ENCODE assay signal across 11 cellular contexts in the genomic region with DNA sequence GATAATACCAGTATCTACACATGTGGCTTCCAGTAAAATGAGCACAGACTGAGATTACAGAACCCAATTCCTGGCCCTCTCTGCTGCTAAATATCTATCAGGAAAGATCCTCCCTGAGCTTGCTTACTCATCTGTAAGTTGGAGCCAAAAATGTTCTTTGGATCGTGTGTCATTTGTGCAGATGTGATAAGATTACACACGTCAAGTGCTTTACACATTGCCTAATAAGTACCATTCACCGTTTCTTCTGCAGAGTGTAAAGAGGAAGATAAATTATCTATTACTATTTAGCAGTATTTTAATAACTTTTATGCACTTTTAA. TPM values are rescaled to one million over a fixed set of nuclear protein-coding genes. Genes with fewer than 3 reads are reported as not detected.
DNase-seq lines count a peak whose midpoint lies in the region; ATAC-seq, FAIRE-seq and TF ChIP-seq lines count a peak whose summit lies in the region.
"Had no signal": no experiment of that assay in that cellular context is flagged by ENCODE, and none has a peak within 500 bp of the region (broad histone marks: within the 10 kb centered on the region; RNA-seq: fewer than 3 reads in every experiment).

No MANE protein-coding gene starts in this region.

- H3K4me1 ChIP-seq in K562 (replicated peaks in 1 of 2; ENCODE audit: control insufficient read depth in 2 of 2, insufficient read depth in 2 of 2, low read length in 2 of 2) (peaks cover 6 to 27% of the 10 kb centered on the region in 2 experiments; a peak in 4 of 5 replicates), keratinocyte (ENCODE audit: control insufficient read depth, extremely low read depth, insufficient read depth, low read length) (peaks cover 64% of the 10 kb centered on the region)

- TF ChIP-seq RAD21 in K562 (CRISPR knock-in tag; conservative IDR thresholded peaks at IDR 0.05 in 1 of 2, IDR thresholded peaks at IDR 0.05 in 1 of 2) = no peak

- H3K9me3 ChIP-seq in K562 (replicated peaks; ENCODE audit: control insufficient read depth, insufficient read depth, low read depth, low read length) = no peaks in the 10 kb centered on the region
- no peaks in the 10 kb centered on the region for H3K9me3 ChIP-seq in keratinocyte (ENCODE audit: control insufficient read depth, low read depth, low read length)

- H3K4me3 ChIP-seq in K562 (no peak overlapping the region), keratinocyte (ENCODE audit: control insufficient read depth in 2 of 3, extremely low read depth in 1 of 3, insufficient read depth in 2 of 3, low read depth in 1 of 3, low read length in 3 of 3) (peak overlapping the region in 2 of 3 experiments; percentile 15 to 50), coronary artery (no peak overlapping the region)

- POLR2A ChIA-PET in K562 (lab: Yijun Ruan, JAX) (interaction anchor here (2.4 kb wide), 1 partner anchor 105 kb away, joined by 9 read pairs; no protein-coding TSS in a partner anchor), HEK293T (lab: Yijun Ruan, JAX) (no interaction called here)

- H3K9ac ChIP-seq in K562 (ENCODE audit: insufficient read depth in 1 of 2, low read depth in 2 of 2, low read length in 2 of 2) (peak overlapping the region in 1 of 2 experiments; percentile 54; a peak in 1 of 4 replicates), keratinocyte (ENCODE audit: control insufficient read depth, extremely low read depth, insufficient read depth, low read length) (peak overlapping the region; percentile 73)

- DNase-seq in AG08396 (ENCODE audit: low spot score) (peak; percentile 29), HTR-8/SVneo (ENCODE audit: insufficient read length, low spot score) (peak; percentile 28), K562 (ENCODE audit: extremely low read depth in 1 of 4, low spot score in 3 of 4) (peak in 1 of 4 experiments; percentile 58), keratinocyte (ENCODE audit: low read depth, low spot score) (no peak), midbrain (lab: John Stamatoyannopoulos, UW) (no peak), HEK293T (ENCODE audit: extremely low spot score) (no peak), coronary artery (ENCODE audit: low spot score) (no peak), GDM1 (lab: John Stamatoyannopoulos, UW) (no peak)
- DNase-seq: activated effector memory CD4-positive, alpha-beta T cell treated with Interleukin-2 at 50 U/mL for 16 hours; stimulated activated CD4-positive, alpha-beta T cell treated with anti-CD3 and anti-CD28 coated beads, Interleukin-2, amount 100 ng/mL, for 24 hours; stimulated activated naive CD8-positive, alpha-beta T cell treated with anti-CD3 and anti-CD28 coated beads, Interleukin-15, amount 100 ng/mL, for 72 hours had no signal

- H3K27me3 ChIP-seq in K562 (ENCODE audit: control insufficient read depth in 2 of 2, insufficient read depth in 2 of 2, low read length in 2 of 2) (no peaks in the 10 kb centered on the region), keratinocyte (ENCODE audit: control insufficient read depth, extremely low read depth, insufficient read depth, low read length) (no peaks in the 10 kb centered on the region)

- no peaks in the 10 kb centered on the region for H3K36me3 ChIP-seq in K562 (ENCODE audit: control insufficient read depth, insufficient read depth, low read length)
- H3K36me3 ChIP-seq in keratinocyte (ENCODE audit: control insufficient read depth in 2 of 2, extremely low read depth in 1 of 2, insufficient read depth in 2 of 2, low read length in 2 of 2) = no peaks in the 10 kb centered on the region

- TF ChIP-seq EP300 in K562 (IDR thresholded peaks at IDR 0.05; ENCODE audit: low read length) = peak; percentile 43; the same call in 1 of the 2 replicates

- H3K9me1 ChIP-seq in K562 (ENCODE audit: control insufficient read depth, insufficient read depth, low read length) (no peaks in the 10 kb centered on the region), keratinocyte (ENCODE audit: control insufficient read depth, extremely low read depth, insufficient read depth, low read length) (no peaks in the 10 kb centered on the region)

- in situ Hi-C loops in K562 (cut with MboI) = loop anchor here (25.0 kb wide), 1 partner anchor 265 kb away; no protein-coding TSS in a partner anchor

- dilution Hi-C loops in keratinocyte (cut with MboI; ENCODE audit: extremely low pct_ligation_motif_present, low sequenced_read_pairs) = no loop called here

- WGBS in K562 (ENCODE audit: insufficient coverage, low coverage, missing lambda C conversion rate) = 0% methylated on average over 3 of the region's 3 CpGs

- H4K20me1 ChIP-seq in K562 (replicated peaks; ENCODE audit: control insufficient read depth, insufficient read depth, low read length) = no peaks in the 10 kb centered on the region
- no peaks in the 10 kb centered on the region for H4K20me1 ChIP-seq in keratinocyte (ENCODE audit: control insufficient read depth, extremely low read depth, insufficient read depth, low read length)

- TF ChIP-seq POLR2A in K562 (conservative IDR thresholded peaks at IDR 0.05) = no peak

- CTCF ChIA-PET in K562 (lab: Yijun Ruan, JAX; ENCODE audit: low intra/inter-chr PET ratio) = no interaction called here
- CTCF ChIA-PET in HEK293T (lab: Yijun Ruan, JAX) = interaction anchor here (10.6 kb wide), 1 partner anchor 104 kb away, joined by 92 read pairs; no protein-coding TSS in a partner anchor

- H3K27ac ChIP-seq in K562 (ENCODE audit: extremely low read depth, low read depth, low read length) (no peak overlapping the region), keratinocyte (ENCODE audit: control insufficient read depth, insufficient read depth, low read length) (peak overlapping the region; percentile 98), coronary artery (peak overlapping the region in 1 of 2 donors; percentile 48)

- ATAC-seq in K562 = no peak
- ATAC-seq: stimulated activated naive CD8-positive, alpha-beta T cell treated with anti-CD3 and anti-CD28 coated beads, Interleukin-15, amount 100 ng/mL, for 72 hours had no signal

- H3K4me2 ChIP-seq in K562 (ENCODE audit: insufficient read depth, low read length) (no peak overlapping the region), keratinocyte (ENCODE audit: control insufficient read depth, extremely low read depth, insufficient read depth, low read depth, low read length) (peak overlapping the region; percentile 80)

- TF ChIP-seq CTCF in K562 (IDR thresholded peaks at IDR 0.05 in 2 of 3, conservative IDR thresholded peaks at IDR 0.05 in 1 of 3; ENCODE audit: insufficient read depth in 2 of 3, low read depth in 1 of 3, low read length in 3 of 3) (no peak), keratinocyte (optimal IDR thresholded peaks at IDR 0.05 in 1 of 3, IDR thresholded peaks at IDR 0.05 in 1 of 3, conservative IDR thresholded peaks at IDR 0.05 in 1 of 3; ENCODE audit: extremely low read depth in 1 of 3, insufficient read depth in 2 of 3, low read length in 3 of 3) (no peak), coronary artery (IDR thresholded peaks at IDR 0.05) (no peak)

- FAIRE-seq in HTR-8/SVneo (lab: Jason Lieb, UNC) (no peak), K562 (lab: Jason Lieb, UNC) (no peak), keratinocyte (lab: Jason Lieb, UNC) (peak; percentile 86)

- H3K79me2 ChIP-seq in K562 (ENCODE audit: control insufficient read depth, insufficient read depth, low read length) (no peaks in the 10 kb centered on the region), keratinocyte (ENCODE audit: control insufficient read depth, insufficient read depth, low read length) (no peaks in the 10 kb centered on the region)

- H2AFZ ChIP-seq in K562 (ENCODE audit: low read depth, low read length) (no peak overlapping the region), keratinocyte (ENCODE audit: control insufficient read depth, low read length) (no peak overlapping the region)

- BruUV-seq in K562 (replicated peaks; lab: Mats Ljungman, UMichigan) = no TSS peak

- intact Hi-C loops in K562 (cut with micrococcal nuclease) = loop anchor here (5.0 kb wide), 1 partner anchor 320 kb away; no protein-coding TSS in a partner anchor

RNA-seq across cellular contexts. Expression of gene SLC20A1, which starts 23.2 kb away (rescaled TPM):
- total RNA-seq in K562 (2011; cell fraction: chromatin; rRNA removed; ENCODE audit: low replicate concordance) = 495 and 804 TPM in 2 replicates
- 263 and 289 TPM in 2 replicates for total RNA-seq in K562 (2011; cell fraction: nucleolus; rRNA removed)
- 478 and 674 TPM in 2 replicates for total RNA-seq in K562 (2011; cell fraction: nucleoplasm; rRNA removed)
- 64.7 and 66.0 TPM in 2 replicates for total RNA-seq in K562 (2014; rRNA removed)
- total RNA-seq in K562 (2014; rRNA removed; fragmentation: Illumina TruSeq; extraction: Trizol) = 95.1 and 111 TPM in 2 replicates
- 66.8 and 68.9 TPM in 2 replicates for total RNA-seq in K562 (2015; rRNA removed; fragmentation: Illumina TruSeq; extraction: Trizol)
- 123 and 136 TPM in 2 replicates for total RNA-seq in K562 (2021)
- polyA plus RNA-seq in K562 (2011; rRNA removed) = 101 and 150 TPM in 2 replicates
- polyA plus RNA-seq in K562 (2011; cell fraction: cytosol; rRNA removed) = 105 and 114 TPM in 2 replicates
- 166 and 277 TPM in 2 replicates for polyA plus RNA-seq in K562 (2011; cell fraction: nucleus; rRNA removed)
- 55.6 and 102 TPM in 2 replicates for polyA plus RNA-seq in K562 (2012)
- 85.8 and 87.8 TPM in 2 replicates for polyA plus RNA-seq in K562 (2014; fragmentation: Illumina TruSeq; extraction: Trizol)
- 10 to 100 TPM; 53.8 to 56.1 TPM for polyA plus RNA-seq in K562 (2014; fragmentation: Nextera tagmentation; extraction: Ambion mirVana)
- 74.7 and 77.3 TPM in 2 replicates for polyA plus RNA-seq in K562 (2014; rRNA removed)
- polyA minus RNA-seq in K562 (2011; rRNA and poly(A)+ RNA removed) = 151 and 243 TPM in 2 replicates
- polyA minus RNA-seq in K562 (2011; cell fraction: cytosol; rRNA and poly(A)+ RNA removed) = 79.2 and 124 TPM in 2 replicates
- polyA minus RNA-seq in K562 (2011; cell fraction: nucleus; rRNA and poly(A)+ RNA removed) = 120 and 135 TPM in 2 replicates
- polyA plus RNA-seq in keratinocyte = 148 to 415 TPM (median 265 TPM) in 3 replicates
- polyA plus RNA-seq in keratinocyte (2011; ENCODE audit: low read depth) = 105 TPM
- polyA plus RNA-seq in keratinocyte (2011; cell fraction: cytosol; rRNA removed) = 121 and 155 TPM in 2 replicates
- polyA plus RNA-seq in keratinocyte (2011; cell fraction: nucleus; rRNA removed) = 666 and 718 TPM in 2 replicates
- polyA plus RNA-seq in keratinocyte (2012; ENCODE audit: low replicate concordance) = 146 and 277 TPM in 2 replicates
- 165 to 429 TPM (median 221 TPM) in 3 replicates for polyA minus RNA-seq in keratinocyte
- 131 TPM for polyA minus RNA-seq in keratinocyte (2011; cell fraction: cytosol; rRNA and poly(A)+ RNA removed)
- polyA minus RNA-seq in keratinocyte (2011; cell fraction: nucleus; rRNA and poly(A)+ RNA removed) = 344 and 723 TPM in 2 replicates

RNA-seq across cellular contexts. Expression of gene CHCHD5, which starts 38.1 kb away (rescaled TPM):
- total RNA-seq in K562 (2011; cell fraction: chromatin; rRNA removed; ENCODE audit: low replicate concordance) = 7.9 and 16.5 TPM in 2 replicates
- total RNA-seq in K562 (2011; cell fraction: nucleolus; rRNA removed) = 11.1 and 12.7 TPM in 2 replicates
- total RNA-seq in K562 (2011; cell fraction: nucleoplasm; rRNA removed) = 13.7 and 16.6 TPM in 2 replicates
- total RNA-seq in K562 (2014; rRNA removed) (33.4 and 61.2 TPM in 2 replicates), K562 (2014; rRNA removed; fragmentation: Illumina TruSeq; extraction: Trizol) (5.7 and 7.4 TPM in 2 replicates), K562 (2015; rRNA removed; fragmentation: Illumina TruSeq; extraction: Trizol) (25.8 and 29.4 TPM in 2 replicates), K562 (2021) (42.9 and 55.3 TPM in 2 replicates)
- polyA plus RNA-seq in K562 (2011; rRNA removed) (16.4 and 21.9 TPM in 2 replicates), K562 (2014; fragmentation: Illumina TruSeq; extraction: Trizol) (21.0 and 45.8 TPM in 2 replicates), K562 (2014; fragmentation: Nextera tagmentation; extraction: Ambion mirVana) (10 to 100 TPM; 56.0 to 79.3 TPM), K562 (2014; rRNA removed) (42.4 and 61.3 TPM in 2 replicates), keratinocyte (17.6 to 30.1 TPM (median 17.9 TPM) in 3 replicates)
- polyA plus RNA-seq in K562 (2011; cell fraction: cytosol; rRNA removed) = 36.1 and 82.6 TPM in 2 replicates
- 16.0 and 28.0 TPM in 2 replicates for polyA plus RNA-seq in K562 (2011; cell fraction: nucleus; rRNA removed)
- 66.1 and 68.6 TPM in 2 replicates for polyA plus RNA-seq in K562 (2012)
- 2.9 and 3.0 TPM in 2 replicates for polyA minus RNA-seq in K562 (2011; rRNA and poly(A)+ RNA removed)
- polyA minus RNA-seq in K562 (2011; cell fraction: cytosol; rRNA and poly(A)+ RNA removed) = 8.4 and 11.6 TPM in 2 replicates
- 3.5 and 6.0 TPM in 2 replicates for polyA minus RNA-seq in K562 (2011; cell fraction: nucleus; rRNA and poly(A)+ RNA removed)
- 7.3 TPM for polyA plus RNA-seq in keratinocyte (2011; ENCODE audit: low read depth)
- polyA plus RNA-seq in keratinocyte (2011; cell fraction: cytosol; rRNA removed) = 9.9 and 27.7 TPM in 2 replicates
- 7.4 TPM in 2 replicates for polyA plus RNA-seq in keratinocyte (2011; cell fraction: nucleus; rRNA removed)
- 32.9 and 59.8 TPM in 2 replicates for polyA plus RNA-seq in keratinocyte (2012; ENCODE audit: low replicate concordance)
- polyA minus RNA-seq in keratinocyte = 6.6 to 46.2 TPM (median 8.2 TPM) in 3 replicates
- polyA minus RNA-seq in keratinocyte (2011; cell fraction: cytosol; rRNA and poly(A)+ RNA removed) = 14.8 TPM
- 0.84 and 3.3 TPM in 2 replicates for polyA minus RNA-seq in keratinocyte (2011; cell fraction: nucleus; rRNA and poly(A)+ RNA removed)

Comparison
In these comparisons a context has a peak if more than half of its experiments do, and no peak if none do; other contexts are left out.
1. DNase-seq: peak in AG08396 (single experiment) and HTR-8/SVneo (single experiment); none in keratinocyte (single experiment), midbrain (single experiment), HEK293T (single experiment), coronary artery (single experiment) and GDM1 (single experiment).
2. H3K4me3 ChIP-seq: peak in keratinocyte (2 of 3); none in K562 (single experiment) and coronary artery (single experiment).